ENCODE assay signal across 8 cellular contexts in genomic region chr11:9760180-9760550, GRCh38.
DNase-seq lines count a peak whose midpoint lies in the region; TF ChIP-seq lines count a peak whose summit lies in the region.

No MANE protein-coding gene starts in this region.

- no peaks in the 10 kb centered on the region for H3K9me3 ChIP-seq in uterus

- peaks cover 3% of the 10 kb centered on the region for H3K36me3 Mint-ChIP-seq in chondrocyte (ENCODE audit: low read depth)

- no peaks in the 10 kb centered on the region for H3K9me3 Mint-ChIP-seq in chondrocyte (ENCODE audit: low read depth)

- peak overlapping the region; percentile 39 for H3K4me3 Mint-ChIP-seq in chondrocyte (ENCODE audit: unreplicated experiment)

- peaks cover 77% of the 10 kb centered on the region for H3K4me1 Mint-ChIP-seq in chondrocyte (ENCODE audit: low read depth)

- intact Hi-C loops in uterus (cut with DNase I; ENCODE audit: low total_unique reads): no loop called here

- no peaks in the 10 kb centered on the region for H3K27me3 ChIP-seq in uterus

- TF ChIP-seq CTCF in chondrocyte (IDR thresholded peaks at IDR 0.05): peak; percentile 37
- TF ChIP-seq CTCF in uterus (IDR thresholded peaks at IDR 0.05): no peak

- no peaks in the 10 kb centered on the region for H3K36me3 ChIP-seq in uterus

- peak overlapping the region; percentile 99 for H3K27ac Mint-ChIP-seq in chondrocyte (ENCODE audit: unreplicated experiment)

- H3K27ac ChIP-seq in uterus: peak overlapping the region; percentile 85 to 95

- H3K4me3 ChIP-seq in uterus: no peak overlapping the region

- peak; percentile 11 for DNase-seq in stimulated activated CD4-positive, alpha-beta T cell treated with anti-CD3 and anti-CD28 coated beads, Interleukin-15, amount 100 ng/mL, for 24 hours
- no peak for DNase-seq in stimulated activated CD4-positive, alpha-beta T cell treated with anti-CD3 and anti-CD28 coated beads, Interleukin-2, amount 100 ng/mL, for 24 hours
- DNase-seq in chondrocyte (ENCODE audit: low spot score) (peak; percentile 95), medulla oblongata (ENCODE audit: extremely low spot score) (peak; percentile 82), uterus (peak; percentile 94 to 95), germinal center (ENCODE audit: low spot score) (no peak), DMS79 (lab: John Stamatoyannopoulos, UW) (no peak), NCI-H146 treated with DMSO at 0.1 percent for 48 hours (lab: John Stamatoyannopoulos, UW; ENCODE audit: unreplicated experiment) (no peak)

- no peak for TF ChIP-seq POLR2A in uterus (IDR thresholded peaks at IDR 0.05)

- peaks cover 7 to 9% of the 10 kb centered on the region in 2 donors for H3K4me1 ChIP-seq in uterus

- no peaks in the 10 kb centered on the region for H3K27me3 Mint-ChIP-seq in chondrocyte (ENCODE audit: low read depth)

Comparison
In these comparisons a context has a peak if more than half of its experiments do, and no peak if none do; other contexts are left out.
1. DNase-seq: peak in stimulated activated CD4-positive, alpha-beta T cell treated with anti-CD3 and anti-CD28 coated beads, Interleukin-15, amount 100 ng/mL, for 24 hours (single experiment), chondrocyte (single experiment), medulla oblongata (single experiment) and uterus (2 of 2); none in stimulated activated CD4-positive, alpha-beta T cell treated with anti-CD3 and anti-CD28 coated beads, Interleukin-2, amount 100 ng/mL, for 24 hours (0 of 2), germinal center (single experiment), DMS79 (single experiment) and NCI-H146 treated with DMSO at 0.1 percent for 48 hours (single experiment).